14 cellular contexts compared by ENCODE assay signal in genomic region chr12:72485017-72485701, GRCh38.
DNase-seq lines count a peak whose midpoint lies in the region; ATAC-seq and TF ChIP-seq lines count a peak whose summit lies in the region.
"Had no signal": no experiment of that assay in that cellular context is flagged by ENCODE, and none has a peak within 500 bp of the region (broad histone marks: within the 10 kb centered on the region; RNA-seq: fewer than 3 reads in every experiment).

No MANE protein-coding gene starts in this region.

- no peaks in the 10 kb centered on the region for H3K27me3 Mint-ChIP-seq in natural killer cell (ENCODE audit: low read depth in 2 of 2)
- H3K27me3 Mint-ChIP-seq: CD4-positive, alpha-beta memory T cell had no signal

- no peak overlapping the region for H3K4me3 Mint-ChIP-seq in natural killer cell
- H3K4me3 Mint-ChIP-seq: CD14-positive monocyte; CD4-positive, alpha-beta memory T cell had no signal

- H3K27ac ChIP-seq in heart right ventricle (no peak overlapping the region), left lung (no peak overlapping the region), upper lobe of right lung (no peak overlapping the region)
- H3K27ac ChIP-seq: BLaER1 had no signal

- WGBS in heart right ventricle, 2 donors = 77 to 82% methylated on average over 4 of the region's 4 CpGs

- TF ChIP-seq CTCF in heart right ventricle (IDR thresholded peaks at IDR 0.05) (no peak), left lung (IDR thresholded peaks at IDR 0.05) (no peak), upper lobe of right lung (IDR thresholded peaks at IDR 0.05) (no peak), natural killer cell (IDR thresholded peaks at IDR 0.05) (no peak)

- no peaks in the 10 kb centered on the region for H3K27me3 ChIP-seq in heart right ventricle
- no peaks in the 10 kb centered on the region for H3K27me3 ChIP-seq in left lung
- no peaks in the 10 kb centered on the region for H3K27me3 ChIP-seq in upper lobe of right lung
- H3K27me3 ChIP-seq: BLaER1 had no signal

- H3K4me1 ChIP-seq in heart right ventricle (no peaks in the 10 kb centered on the region), left lung (no peaks in the 10 kb centered on the region), upper lobe of right lung (no peaks in the 10 kb centered on the region)
- H3K4me1 ChIP-seq: BLaER1, HAP-1 had no signal

- no peaks in the 10 kb centered on the region for H3K36me3 Mint-ChIP-seq in natural killer cell
- H3K36me3 Mint-ChIP-seq: CD14-positive monocyte; CD4-positive, alpha-beta memory T cell had no signal

- ATAC-seq in Right ventricle myocardium inferior = no peak
- no peak for ATAC-seq in heart right ventricle
- peak; percentile 62 for ATAC-seq in left lung
- ATAC-seq in upper lobe of right lung = peak; percentile 70
- ATAC-seq in natural killer cell = no peak

- DNase-seq in Right ventricle myocardium inferior (ENCODE audit: missing footprints) (peak; percentile 37), heart right ventricle (no peak), left lung (peak; percentile 33 to 47), upper lobe of right lung (no peak), cerebellar nuclear complex (lab: John Stamatoyannopoulos, UW) (no peak), NCI-H774 (lab: John Stamatoyannopoulos, UW) (no peak), natural killer cell (no peak)
- DNase-seq: 8988T; CD4-positive, alpha-beta memory T cell; DND-41; EL had no signal

- intact Hi-C loops in Right ventricle myocardium inferior (cut with DNase I) = no loop called here
- intact Hi-C loops in heart right ventricle (cut with DNase I) = no loop called here
- intact Hi-C loops in left lung (cut with DNase I) = no loop called here
- intact Hi-C loops in upper lobe of right lung (cut with DNase I) = no loop called here
- intact Hi-C loops in natural killer cell (cut with micrococcal nuclease) = no loop called here

- no peaks in the 10 kb centered on the region for H3K4me1 Mint-ChIP-seq in natural killer cell
- H3K4me1 Mint-ChIP-seq: CD14-positive monocyte; CD4-positive, alpha-beta memory T cell had no signal

- H3K9me3 ChIP-seq in heart right ventricle (peaks cover 0 to 13% (median 3%) of the 10 kb centered on the region in 11 donors), left lung (peaks cover 0 to 10% of the 10 kb centered on the region in 2 donors), upper lobe of right lung (no peaks in the 10 kb centered on the region)
- H3K9me3 ChIP-seq: BLaER1 had no signal

- no peak overlapping the region for H3K27ac Mint-ChIP-seq in natural killer cell
- H3K27ac Mint-ChIP-seq: CD14-positive monocyte; CD4-positive, alpha-beta memory T cell had no signal

- no peaks in the 10 kb centered on the region for H3K36me3 ChIP-seq in heart right ventricle
- H3K36me3 ChIP-seq in left lung = no peaks in the 10 kb centered on the region
- no peaks in the 10 kb centered on the region for H3K36me3 ChIP-seq in upper lobe of right lung
- H3K36me3 ChIP-seq: BLaER1, HAP-1 had no signal

- H3K9me3 Mint-ChIP-seq in natural killer cell = peaks cover 9 to 20% of the 10 kb centered on the region in 2 donors

- no peak overlapping the region for H3K4me3 ChIP-seq in heart right ventricle
- no peak overlapping the region for H3K4me3 ChIP-seq in left lung
- H3K4me3 ChIP-seq in upper lobe of right lung = no peak overlapping the region
- H3K4me3 ChIP-seq: BLaER1, HAP-1 had no signal

Comparison
In these comparisons a context has a peak if more than half of its experiments do, and no peak if none do; other contexts are left out.
1. DNase-seq: peak in Right ventricle myocardium inferior (single experiment) and left lung (2 of 2); none in heart right ventricle (0 of 2), upper lobe of right lung (single experiment), cerebellar nuclear complex (0 of 2), NCI-H774 (single experiment) and natural killer cell (single experiment).
2. ATAC-seq: peak in left lung (single experiment) and upper lobe of right lung (single experiment); none in Right ventricle myocardium inferior (single experiment), heart right ventricle (0 of 8) and natural killer cell (0 of 3).